Comparison of ENCODE assay signal across 9 cellular contexts in the genomic region with DNA sequence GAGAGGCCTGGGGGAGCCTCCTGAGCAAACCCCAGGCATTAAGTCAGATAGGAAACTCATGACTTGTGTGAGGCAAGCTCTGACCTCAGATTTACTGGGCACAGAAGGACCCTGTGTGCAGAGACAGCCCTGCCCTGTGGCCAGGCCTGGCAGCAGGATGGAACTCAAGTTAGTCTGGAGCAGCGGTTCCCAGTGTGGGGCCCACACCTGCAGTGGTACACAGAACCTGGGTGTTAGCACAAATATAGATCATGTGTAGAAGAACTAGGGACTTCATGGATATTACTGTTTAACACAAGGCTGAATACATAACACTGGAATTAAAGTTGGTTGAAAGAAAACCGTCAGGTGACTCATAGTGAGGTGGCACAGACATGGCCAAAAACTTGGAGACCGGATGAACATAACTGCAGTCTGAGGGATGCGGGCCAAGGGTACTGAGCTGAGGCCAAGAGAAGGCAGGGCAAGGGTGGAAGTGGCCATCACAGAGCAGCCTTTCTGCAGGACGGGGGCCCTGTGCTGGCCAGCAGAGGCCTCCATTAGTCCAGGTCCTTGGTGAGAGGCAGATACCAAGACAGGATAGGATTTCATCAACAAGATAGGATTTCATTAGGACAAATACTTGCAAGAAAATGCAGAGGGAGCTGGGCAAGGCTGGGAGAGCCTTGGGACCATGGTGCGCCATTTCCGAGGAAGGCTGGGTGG. TPM values are rescaled to one million over a fixed set of nuclear protein-coding genes. Genes with fewer than 3 reads are reported as not detected.
DNase-seq lines count a peak whose midpoint lies in the region; ATAC-seq and TF ChIP-seq lines count a peak whose summit lies in the region.
"Had no signal": no experiment of that assay in that cellular context is flagged by ENCODE, and none has a peak within 500 bp of the region (broad histone marks: within the 10 kb centered on the region; RNA-seq: fewer than 3 reads in every experiment).

No MANE protein-coding gene starts in this region.

- TF ChIP-seq POLR2A in right lobe of liver (IDR thresholded peaks at IDR 0.05), result no peak

- H3K4me3 ChIP-seq in left ventricle myocardium inferior (no peak overlapping the region), right lobe of liver (no peak overlapping the region)

- intact Hi-C loops in left cardiac atrium (cut with DNase I) (no loop called here), left ventricle myocardium inferior (cut with micrococcal nuclease) (no loop called here), MCF 10A (cut with micrococcal nuclease) (no loop called here), right lobe of liver (cut with DNase I) (no loop called here)

- H3K27ac ChIP-seq in left ventricle myocardium inferior (replicated peaks) (no peak overlapping the region), right lobe of liver (peak overlapping the region in 2 of 3 donors; percentile 16 to 73)

- no peaks in the 10 kb centered on the region for H3K9me3 Mint-ChIP-seq in MCF 10A (ENCODE audit: unreplicated experiment)
- H3K9me3 Mint-ChIP-seq: activated naive CD4-positive, alpha-beta T cell treated with anti-CD3 and anti-CD28 coated beads, Interleukin-2, amount 50 U/mL, for 24 hours had no signal

- no peaks in the 10 kb centered on the region for H3K27me3 Mint-ChIP-seq in MCF 10A (ENCODE audit: insufficient read depth, unreplicated experiment)
- H3K27me3 Mint-ChIP-seq: activated naive CD4-positive, alpha-beta T cell treated with anti-CD3 and anti-CD28 coated beads, Interleukin-2, amount 50 U/mL, for 24 hours had no signal

- no peaks in the 10 kb centered on the region for H3K27me3 ChIP-seq in left ventricle myocardium inferior (ENCODE audit: low read depth)
- no peaks in the 10 kb centered on the region for H3K27me3 ChIP-seq in right lobe of liver

- H3K4me1 ChIP-seq in left ventricle myocardium inferior, result no peaks in the 10 kb centered on the region
- peaks cover 0 to 54% (median 23%) of the 10 kb centered on the region in 4 donors for H3K4me1 ChIP-seq in right lobe of liver

- H3K9me3 ChIP-seq in left ventricle myocardium inferior (replicated peaks), result no peaks in the 10 kb centered on the region
- H3K9me3 ChIP-seq in right lobe of liver, result no peaks in the 10 kb centered on the region

- POLR2A ChIA-PET in MCF 10A (lab: Yijun Ruan, JAX), result interaction anchor here (0.5 to 5.2 kb wide), 12 partner anchors 8 to 1911 kb away, joined by 3 to 87 read pairs (median 3); a partner anchor contains a TSS

- H3K4me1 Mint-ChIP-seq in MCF 10A (ENCODE audit: insufficient read depth, unreplicated experiment), result peaks cover 8% of the 10 kb centered on the region

- TSS peak; percentile 33 for BruUV-seq in MCF 10A (replicated peaks; lab: Mats Ljungman, UMichigan)

- 53% methylated on average over 4 of the region's 7 CpGs for WGBS in right lobe of liver (ENCODE audit: insufficient coverage, low coverage, low lambda C conversion rate, missing lambda C conversion rate)

- ATAC-seq in left cardiac atrium, result peak; percentile 80 to 92
- ATAC-seq in right lobe of liver, result peak in 3 of 4 donors; percentile 10 to 59 (median 45)
- no peak for ATAC-seq in activated CD4-positive, CD25-positive, alpha-beta regulatory T cell treated with anti-CD3 and anti-CD28 coated beads, Interleukin-2, amount 50 U/mL, for 24 hours
- ATAC-seq in HG02938 (IDR thresholded peaks at IDR 0.05; ENCODE audit: unreplicated experiment), result no peak

- H3K36me3 ChIP-seq in left ventricle myocardium inferior (peaks cover 11% of the 10 kb centered on the region), right lobe of liver (peaks cover 0 to 3% (median 1%) of the 10 kb centered on the region in 4 donors)

- H3K27ac Mint-ChIP-seq in MCF 10A (ENCODE audit: low read depth, unreplicated experiment), result peak overlapping the region; percentile 77
- H3K27ac Mint-ChIP-seq: activated naive CD4-positive, alpha-beta T cell treated with anti-CD3 and anti-CD28 coated beads, Interleukin-2, amount 50 U/mL, for 24 hours had no signal

- no peak for TF ChIP-seq CTCF in left ventricle myocardium inferior (IDR thresholded peaks at IDR 0.05; ENCODE audit: borderline replicate concordance)
- TF ChIP-seq CTCF in MCF 10A (IDR thresholded peaks at IDR 0.05; ENCODE audit: unreplicated experiment), result no peak
- no peak for TF ChIP-seq CTCF in right lobe of liver (IDR thresholded peaks at IDR 0.05)

- peak overlapping the region; percentile 46 for H3K4me3 Mint-ChIP-seq in MCF 10A (ENCODE audit: unreplicated experiment)
- H3K4me3 Mint-ChIP-seq: activated naive CD4-positive, alpha-beta T cell treated with anti-CD3 and anti-CD28 coated beads, Interleukin-2, amount 50 U/mL, for 24 hours had no signal

- H3K36me3 Mint-ChIP-seq in MCF 10A (ENCODE audit: insufficient read depth, unreplicated experiment), result peaks cover 17% of the 10 kb centered on the region

- CTCF ChIA-PET in MCF 10A (lab: Yijun Ruan, JAX), result interaction anchor here (1.3 to 3.9 kb wide), 4 partner anchors 11 to 17 kb away, joined by 4 to 19 read pairs (median 10); no protein-coding TSS in a partner anchor

- DNase-seq in left cardiac atrium, result no peak
- DNase-seq in left ventricle myocardium inferior, result no peak
- DNase-seq in MCF 10A (ENCODE audit: unreplicated experiment), result peak; percentile 96
- peak in 2 of 3 donors; percentile 63 to 69 for DNase-seq in right lobe of liver
- DNase-seq in stimulated activated CD4-positive, alpha-beta T cell treated with anti-CD3 and anti-CD28 coated beads, Interleukin-2, amount 100 ng/mL, for 48 hours, result no peak
- no peak for DNase-seq in germinal center (ENCODE audit: low spot score)

RNA-seq across cellular contexts. Expression of a gene that starts 40.9 kb away (rescaled TPM):
- 1 to 10 TPM; 1.7 to 1.8 TPM for total RNA-seq in left cardiac atrium
- total RNA-seq in left ventricle myocardium inferior, result 2.0 TPM
- total RNA-seq in MCF 10A (2022), result 6.0 and 7.0 TPM in 2 replicates
- total RNA-seq in right lobe of liver, result 10 to 100 TPM in 3 of 6 experiments, 1 to 10 TPM in 3; 4.2 to 16.0 (median 8.4) TPM

RNA-seq across cellular contexts. Expression of a gene that starts 42.6 kb away (rescaled TPM):
- total RNA-seq in left cardiac atrium (10 to 100 TPM; 17.9 to 27.0 TPM), left ventricle myocardium inferior (15.8 TPM), MCF 10A (2022) (21.0 and 25.9 TPM in 2 replicates), right lobe of liver (10 to 100 TPM in 3 of 6 experiments, 1 to 10 TPM in 3; 7.2 to 13.4 (median 10.1) TPM)

Comparison
In these comparisons a context has a peak if more than half of its experiments do, and no peak if none do; other contexts are left out.
1. ATAC-seq: peak in left cardiac atrium (2 of 2) and right lobe of liver (3 of 4); none in activated CD4-positive, CD25-positive, alpha-beta regulatory T cell treated with anti-CD3 and anti-CD28 coated beads, Interleukin-2, amount 50 U/mL, for 24 hours (0 of 2) and HG02938 (single experiment).
2. DNase-seq: peak in MCF 10A (single experiment) and right lobe of liver (2 of 3); none in left cardiac atrium (single experiment), left ventricle myocardium inferior (single experiment), stimulated activated CD4-positive, alpha-beta T cell treated with anti-CD3 and anti-CD28 coated beads, Interleukin-2, amount 100 ng/mL, for 48 hours (0 of 2) and germinal center (single experiment).